In genomic region chr4:47381172-47381571, GRCh38 we compare ENCODE assay signal across 23 cellular contexts.
"Had no signal": no experiment of that assay in that cellular context is flagged by ENCODE, and none has a peak within 500 bp of the region (broad histone marks: within the 10 kb centered on the region; RNA-seq: fewer than 3 reads in every experiment).

No MANE protein-coding gene starts in this region.

- H3K27me3 ChIP-seq: MG63 had no signal

- H3K9me3 ChIP-seq: MG63, SK-N-SH had no signal

- FAIRE-seq: HTR-8/SVneo had no signal

- H3K27ac ChIP-seq: HL-60, RWPE1 had no signal

- DNase-seq: KBM-7, MG63, NCI-H1092, NCI-H1105 treated with DMSO at 0.1 percent for 48 hours, NCI-H1417 treated with DMSO at 0.1 percent for 48 hours, NCI-H146, NCI-H1694 treated with DMSO at 0.1 percent for 48 hours, NCI-H1930, NCI-H2081, NCI-H2107, NCI-H2227 treated with DMSO at 0.1 percent for 48 hours, NCI-H446, NCI-H510A, NCI-H524 treated with DMSO at 0.1 percent for 48 hours, NCI-H69, NCI-H774, PC-3, SHP77, SK-N-SH had no signal

- ATAC-seq: Panc1, PC-3 had no signal

- H3K36me3 ChIP-seq: MG63 had no signal

- H3K9ac ChIP-seq: SK-N-SH had no signal

- H3K4me2 ChIP-seq: SK-N-SH had no signal

- H3K4me3 ChIP-seq: MG63 had no signal

- H3K9me2 ChIP-seq: SK-N-SH had no signal
